ENCODE assay signal across 8 cellular contexts in the genomic region with DNA sequence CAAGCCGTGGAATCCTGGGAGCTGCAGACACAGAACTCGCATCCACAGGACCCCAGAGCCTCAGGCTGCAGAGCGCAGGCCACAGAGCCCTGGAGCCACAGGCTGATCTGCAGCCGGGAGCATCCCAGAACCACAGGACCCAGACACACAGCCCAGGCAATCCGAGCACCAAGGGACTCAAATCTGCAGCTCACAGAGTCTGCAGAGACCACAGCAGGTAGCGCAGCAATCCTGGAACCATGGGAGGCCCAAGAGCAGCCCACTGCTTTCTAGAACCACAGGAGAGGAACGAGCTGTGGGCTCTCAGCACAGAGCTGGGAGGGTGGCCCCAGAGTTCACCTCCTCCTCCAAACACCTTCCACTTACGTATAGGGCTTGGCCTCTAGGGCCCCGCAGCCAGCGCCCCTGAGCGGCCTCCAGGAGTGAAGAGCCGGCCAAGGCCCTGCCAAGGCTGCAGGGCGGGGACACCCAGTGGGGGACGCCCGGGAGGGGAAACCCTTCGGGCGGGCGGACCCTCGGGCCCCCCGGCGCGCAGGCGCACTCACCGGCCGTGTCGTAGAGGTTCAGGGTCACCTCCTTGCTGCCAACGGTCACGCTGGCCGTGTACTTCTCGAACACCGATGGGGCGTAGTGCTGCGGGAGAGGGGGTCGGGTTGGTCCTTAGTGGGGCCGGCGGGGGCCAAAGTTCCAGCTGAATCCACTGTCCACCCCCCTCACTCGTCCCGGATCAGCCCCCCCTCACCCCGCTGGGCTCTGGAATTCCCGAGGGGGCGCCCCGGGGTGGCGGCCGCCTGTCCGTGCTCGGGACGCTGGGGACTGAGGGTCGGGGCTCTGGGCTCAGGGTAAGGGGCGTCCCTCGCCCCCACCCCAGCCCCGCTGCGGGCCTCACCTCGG. TPM values are rescaled to one million over a fixed set of nuclear protein-coding genes. Genes with fewer than 3 reads are reported as not detected.
DNase-seq lines count a peak whose midpoint lies in the region; ATAC-seq and TF ChIP-seq lines count a peak whose summit lies in the region.

No MANE protein-coding gene starts in this region.

- H2AFZ ChIP-seq in SU-DHL-6 (ENCODE audit: low read depth, low read length, severe bottlenecking) (no peak overlapping the region), mammary epithelial cell (ENCODE audit: low read depth, low read length) (peak overlapping the region; percentile 87)

- TF ChIP-seq POLR2A in upper lobe of left lung (IDR thresholded peaks at IDR 0.05) = peak in 1 of 4 donors; percentile 18

- TF ChIP-seq CTCF in GM13976 (IDR thresholded peaks at IDR 0.05; ENCODE audit: borderline replicate concordance, control extremely low read depth, extremely low read depth, insufficient read depth, missing control alignments) = no peak
- TF ChIP-seq CTCF in SU-DHL-6 (IDR thresholded peaks at IDR 0.05; ENCODE audit: insufficient read depth, low read length, poor library complexity, severe bottlenecking) = no peak
- TF ChIP-seq CTCF in mammary epithelial cell (conservative IDR thresholded peaks at IDR 0.05 in 1 of 2, IDR thresholded peaks at IDR 0.05 in 1 of 2; ENCODE audit: extremely low read depth in 1 of 2, insufficient read depth in 1 of 2, low read depth in 1 of 2, low read length in 2 of 2) = no peak
- no peak for TF ChIP-seq CTCF in upper lobe of left lung (IDR thresholded peaks at IDR 0.05)

- H3K9ac ChIP-seq in SU-DHL-6 (ENCODE audit: low read length) (peak overlapping the region; percentile 92), mammary epithelial cell (ENCODE audit: insufficient read depth, low read length) (no peak overlapping the region)

- H3K4me3 ChIP-seq in SU-DHL-6 (ENCODE audit: insufficient read depth, low read length, poor library complexity, severe bottlenecking) = peak overlapping the region; percentile 85
- no peak overlapping the region for H3K4me3 ChIP-seq in mammary epithelial cell (replicated peaks in 1 of 3; ENCODE audit: insufficient read depth in 1 of 3, low read depth in 2 of 3, low read length in 3 of 3)
- peak overlapping the region; percentile 58 for H3K4me3 ChIP-seq in mesodermal cell (ENCODE audit: extremely low read depth, insufficient read depth, low read length, poor library complexity, severe bottlenecking)
- H3K4me3 ChIP-seq in upper lobe of left lung = peak overlapping the region; percentile 43 to 62 (median 57)

- dilution Hi-C loops in mammary epithelial cell (cut with HindIII; ENCODE audit: low sequenced_read_pairs) = no loop called here

- peaks cover 31% of the 10 kb centered on the region for H3F3A ChIP-seq in SU-DHL-6 (ENCODE audit: insufficient read depth)

- H3K9me2 ChIP-seq in SU-DHL-6 (replicated peaks; ENCODE audit: insufficient read depth, low read length) = no peaks in the 10 kb centered on the region

- CTCF ChIA-PET in mammary epithelial cell (lab: Charles Lee; ENCODE audit: low non-redundant PET) = interaction anchor here (2.2 kb wide), 1 partner anchor 19 kb away, joined by 61 read pairs; no protein-coding TSS in a partner anchor

- peak in 1 of 2 donors; percentile 38 for ATAC-seq in upper lobe of left lung (ENCODE audit: low FRiP score in 2 of 2)
- no peak for ATAC-seq in GM19351 (IDR thresholded peaks at IDR 0.05; ENCODE audit: unreplicated experiment)

- H3K9me3 ChIP-seq in SU-DHL-6 (ENCODE audit: insufficient read depth, low read length) = no peaks in the 10 kb centered on the region
- no peaks in the 10 kb centered on the region for H3K9me3 ChIP-seq in mammary epithelial cell (replicated peaks; ENCODE audit: insufficient read depth, low read length)
- H3K9me3 ChIP-seq in mesodermal cell (ENCODE audit: control insufficient read depth, low read length) = no peaks in the 10 kb centered on the region
- H3K9me3 ChIP-seq in upper lobe of left lung = no peaks in the 10 kb centered on the region

- H3K4me1 ChIP-seq in mammary epithelial cell (ENCODE audit: insufficient read depth, low read length) (peaks cover 43% of the 10 kb centered on the region), mesodermal cell (ENCODE audit: control insufficient read depth, insufficient read depth, low read length, poor library complexity, severe bottlenecking) (peaks cover 55% of the 10 kb centered on the region), upper lobe of left lung (peaks cover 64 to 98% (median 88%) of the 10 kb centered on the region in 4 donors)

- peak overlapping the region; percentile 74 for H3K27ac ChIP-seq in SU-DHL-6 (ENCODE audit: low read depth, low read length)
- no peak overlapping the region for H3K27ac ChIP-seq in mammary epithelial cell (ENCODE audit: insufficient read depth, low read depth, low read length)
- no peak overlapping the region for H3K27ac ChIP-seq in mesodermal cell (ENCODE audit: low read depth, low read length, severe bottlenecking)
- H3K27ac ChIP-seq in upper lobe of left lung = peak overlapping the region; percentile 81 to 97 (median 88)

- H3K27me3 ChIP-seq in SU-DHL-6 (ENCODE audit: low read length) = no peaks in the 10 kb centered on the region
- H3K27me3 ChIP-seq in mammary epithelial cell (ENCODE audit: insufficient read depth, low read length) = no peaks in the 10 kb centered on the region
- H3K27me3 ChIP-seq in upper lobe of left lung = no peaks in the 10 kb centered on the region

- 80% methylated on average over 6 of the region's 53 CpGs for WGBS in mammary epithelial cell (ENCODE audit: low coverage, missing lambda C conversion rate)
- 20 to 23% methylated on average over 38 to 41 of the region's 53 CpGs for WGBS in mesodermal cell (ENCODE audit: insufficient coverage in 2 of 2), 2 experiments
- WGBS in upper lobe of left lung, 2 donors = 32 to 50% methylated on average over 2 to 11 of the region's 53 CpGs

- no TSS peak for BruUV-seq in mammary epithelial cell (replicated peaks; lab: Mats Ljungman, UMichigan)

- DNase-seq in GM13976 (ENCODE audit: low spot score) (peak; percentile 76), mammary epithelial cell (no peak), upper lobe of left lung (peak; percentile 75 to 93), iPS-NIHi7 (ENCODE audit: extremely low spot score) (no peak), OCI-M1 (lab: John Stamatoyannopoulos, UW) (no peak)

- intact Hi-C loops in mammary epithelial cell (cut with micrococcal nuclease) = no loop called here

- in situ Hi-C loops in GM13976 (cut with MboI; ENCODE audit: low sequenced_read_pairs, unreplicated experiment) = no loop called here
- in situ Hi-C loops in mammary epithelial cell (cut with MboI; ENCODE audit: low sequenced_read_pairs in 2 of 2) = loop anchor here (10.0 kb wide), 2 partner anchors 98 to 102 kb away; no protein-coding TSS in a partner anchor

- H3K4me2 ChIP-seq in SU-DHL-6 (ENCODE audit: low read depth, low read length, poor library complexity, severe bottlenecking) (peak overlapping the region; percentile 81), mammary epithelial cell (ENCODE audit: insufficient read depth, low read depth, low read length) (peak overlapping the region; percentile 98)

- no peaks in the 10 kb centered on the region for H3K36me3 ChIP-seq in SU-DHL-6 (ENCODE audit: low read length)
- H3K36me3 ChIP-seq in mammary epithelial cell (ENCODE audit: insufficient read depth, low read length) = no peaks in the 10 kb centered on the region
- H3K36me3 ChIP-seq in mesodermal cell (ENCODE audit: control insufficient read depth, insufficient read depth, low read length) = peaks cover 8% of the 10 kb centered on the region
- H3K36me3 ChIP-seq in upper lobe of left lung = peaks cover 0 to 11% (median 10%) of the 10 kb centered on the region in 4 donors

- TF ChIP-seq EP300 in upper lobe of left lung (IDR thresholded peaks at IDR 0.05) = no peak

- H4K20me1 ChIP-seq in SU-DHL-6 (ENCODE audit: low read depth, low read length) = no peaks in the 10 kb centered on the region
- no peaks in the 10 kb centered on the region for H4K20me1 ChIP-seq in mammary epithelial cell (ENCODE audit: insufficient read depth, low read length)

- H3K79me2 ChIP-seq in SU-DHL-6 (ENCODE audit: insufficient read depth, low read length) (peaks cover 39% of the 10 kb centered on the region), mammary epithelial cell (ENCODE audit: insufficient read depth, low read length) (peaks cover 14% of the 10 kb centered on the region)

RNA-seq across cellular contexts. Expression of a gene that starts 0.6 kb away (rescaled TPM):
- total RNA-seq in mammary epithelial cell (1 to 10 TPM; 4.4 to 6.2 TPM), upper lobe of left lung (100 to 1,000 TPM in 2 of 6 donors, 10 to 100 TPM in 4; 33.5 to 145 (median 45.5) TPM)
- polyA plus RNA-seq in mammary epithelial cell = 1.4 TPM
- polyA minus RNA-seq in mammary epithelial cell = 0.26 TPM
- polyA plus RNA-seq in mesodermal cell (2013, experiment 1 of 2) = 21.6 TPM
- polyA plus RNA-seq in mesodermal cell (2013, experiment 2 of 2) = 20.1 TPM

RNA-seq across cellular contexts. Expression of a gene that starts 11.0 kb away (rescaled TPM):
- 10 to 100 TPM in 1 of 2 donors, 1 to 10 TPM in 1; 4.3 to 16.0 TPM for total RNA-seq in mammary epithelial cell
- polyA plus RNA-seq in mammary epithelial cell = 0.94 TPM
- polyA minus RNA-seq in mammary epithelial cell = 5.4 TPM
- polyA plus RNA-seq in mesodermal cell (2013, experiment 1 of 2) = 7.9 TPM
- 7.2 TPM for polyA plus RNA-seq in mesodermal cell (2013, experiment 2 of 2)
- total RNA-seq in upper lobe of left lung = 10 to 100 TPM in 5 of 6 donors, 1 to 10 TPM in 1; 9.3 to 47.1 (median 20.4) TPM

Comparison
In these comparisons a context has a peak if more than half of its experiments do, and no peak if none do; other contexts are left out.
1. DNase-seq: peak in GM13976 (single experiment) and upper lobe of left lung (2 of 2); none in mammary epithelial cell (single experiment), iPS-NIHi7 (single experiment) and OCI-M1 (single experiment).
2. H3K27ac ChIP-seq: peak in SU-DHL-6 (single experiment) and upper lobe of left lung (4 of 4); none in mammary epithelial cell (single experiment) and mesodermal cell (single experiment).
3. H3K4me3 ChIP-seq: peak in SU-DHL-6 (single experiment), mesodermal cell (single experiment) and upper lobe of left lung (4 of 4); none in mammary epithelial cell (0 of 3).
4. RNA of a gene that starts 0.6 kb away (total RNA-seq): 33.5 to 145 TPM in upper lobe of left lung; 4.4 to 6.2 TPM in mammary epithelial cell; every median in the first group is over 4 times any median in the second.